ENCODE assay signal across 1 cellular context in genomic region chr2:23654756-23655155, GRCh38.
TF ChIP-seq lines count a peak whose summit lies in the region.

No MANE protein-coding gene starts in this region.

TF ChIP-seq in H1, 55 proteins besides CTCF, POLR2A, EP300 and RAD21:
- TF ChIP-seq PHF8 (conservative IDR thresholded peaks at IDR 0.05; ENCODE audit: low read depth, low read length) (no peak), ZNF274 (IDR thresholded peaks at IDR 0.05; ENCODE audit: borderline replicate concordance, extremely low read depth, low read length) (no peak), MAFK (IDR thresholded peaks at IDR 0.05; ENCODE audit: low read depth, low read length) (no peak), POLR2AphosphoS5 (IDR thresholded peaks at IDR 0.05; ENCODE audit: low read depth, low read length) (no peak), JUND (IDR thresholded peaks at IDR 0.05; ENCODE audit: low read length) (no peak), CEBPB (IDR thresholded peaks at IDR 0.05; ENCODE audit: low read depth, low read length) (no peak), SUZ12 (IDR thresholded peaks at IDR 0.05; ENCODE audit: low read length) (no peak), SAP30 (IDR thresholded peaks at IDR 0.05; ENCODE audit: insufficient read depth, insufficient replicate concordance, low read length) (no peak), BACH1 (IDR thresholded peaks at IDR 0.05; ENCODE audit: low read length) (no peak), CBX8 (IDR thresholded peaks at IDR 0.05; ENCODE audit: borderline replicate concordance, low read depth, low read length) (no peak), YY1 (IDR thresholded peaks at IDR 0.05; ENCODE audit: low read depth, low read length) (no peak), RXRA (IDR thresholded peaks at IDR 0.05; ENCODE audit: insufficient read depth, low read depth, low read length) (no peak), SP1 (IDR thresholded peaks at IDR 0.05; ENCODE audit: low read depth, low read length) (no peak)
- TF ChIP-seq, protein P1, sequence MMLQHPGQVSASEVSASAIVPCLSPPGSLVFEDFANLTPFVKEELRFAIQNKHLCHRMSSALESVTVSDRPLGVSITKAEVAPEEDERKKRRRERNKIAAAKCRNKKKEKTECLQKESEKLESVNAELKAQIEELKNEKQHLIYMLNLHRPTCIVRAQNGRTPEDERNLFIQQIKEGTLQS (IDR thresholded peaks at IDR 0.05; ENCODE audit: insufficient read depth, low read depth, low read length), result no peak
